In genomic region chr9:4837768-4838546, GRCh38 we compare ENCODE assay signal across 13 cellular contexts. TPM values are rescaled to one million over a fixed set of nuclear protein-coding genes. Genes with fewer than 3 reads are reported as not detected.
DNase-seq lines count a peak whose midpoint lies in the region; ATAC-seq and TF ChIP-seq lines count a peak whose summit lies in the region.
"Had no signal": no experiment of that assay in that cellular context is flagged by ENCODE, and none has a peak within 500 bp of the region (broad histone marks: within the 10 kb centered on the region; RNA-seq: fewer than 3 reads in every experiment).

No MANE protein-coding gene starts in this region.

- H3K27me3 Mint-ChIP-seq in activated naive CD4-positive, alpha-beta T cell treated with anti-CD3 and anti-CD28 coated beads for 36 hours (ENCODE audit: low read depth): no peaks in the 10 kb centered on the region
- H3K27me3 Mint-ChIP-seq in activated T-helper 2 cell treated with anti-CD3 and anti-CD28 coated beads, Interferon-gamma antibody, Interleukin-2, Interleukin-4, amounts not matched to agents 10 μg/mL and 5 μg/mL and 100 μg/mL, durations not matched to agents 14 hours and 24 hours and 36 hours (ENCODE audit: low read depth): no peaks in the 10 kb centered on the region
- H3K27me3 Mint-ChIP-seq in T-helper 17 cell: no peaks in the 10 kb centered on the region
- H3K27me3 Mint-ChIP-seq: activated naive CD8-positive, alpha-beta T cell treated with anti-CD3 and anti-CD28 coated beads, Interleukin-2, amount 10 ng/mL, durations not matched to agents 7 days and 5 days had no signal

- peaks cover 59% of the 10 kb centered on the region for H3K36me3 Mint-ChIP-seq in activated naive CD4-positive, alpha-beta T cell treated with anti-CD3 and anti-CD28 coated beads for 36 hours (ENCODE audit: low read depth)
- H3K36me3 Mint-ChIP-seq in activated T-helper 2 cell treated with anti-CD3 and anti-CD28 coated beads, Interferon-gamma antibody, Interleukin-2, Interleukin-4, amounts not matched to agents 10 μg/mL and 5 μg/mL and 100 μg/mL, durations not matched to agents 14 hours and 24 hours and 36 hours (ENCODE audit: low read depth): peaks cover 84% of the 10 kb centered on the region
- peaks cover 25% of the 10 kb centered on the region for H3K36me3 Mint-ChIP-seq in T-helper 17 cell (ENCODE audit: low read depth)

- DNase-seq in activated naive CD4-positive, alpha-beta T cell treated with anti-CD3 and anti-CD28 coated beads for 36 hours: peak; percentile 38
- no peak for DNase-seq in activated naive CD4-positive, alpha-beta T cell treated with Interleukin-2 at 50 U/mL for 16 hours
- DNase-seq in activated T-helper 2 cell treated with anti-CD3 and anti-CD28 coated beads, Interferon-gamma antibody, Interleukin-2, Interleukin-4, amounts not matched to agents 10 μg/mL and 5 μg/mL and 100 μg/mL, durations not matched to agents 14 hours and 24 hours and 36 hours (ENCODE audit: low spot score): no peak
- peak; percentile 78 for DNase-seq in hepatic stellate cell (ENCODE audit: low spot score)
- no peak for DNase-seq in suprapubic skin (ENCODE audit: low spot score in 2 of 2)
- DNase-seq in iPS-NIHi11 (ENCODE audit: low spot score): no peak
- DNase-seq in T-helper 17 cell: no peak
- DNase-seq: activated naive CD8-positive, alpha-beta T cell treated with anti-CD3 and anti-CD28 coated beads, Interleukin-2, amount 10 ng/mL, durations not matched to agents 7 days and 5 days; BE2C; H9; NCI-H510A had no signal

- no peak overlapping the region for H3K4me3 Mint-ChIP-seq in activated naive CD4-positive, alpha-beta T cell treated with anti-CD3 and anti-CD28 coated beads for 36 hours
- no peak overlapping the region for H3K4me3 Mint-ChIP-seq in activated T-helper 2 cell treated with anti-CD3 and anti-CD28 coated beads, Interferon-gamma antibody, Interleukin-2, Interleukin-4, amounts not matched to agents 10 μg/mL and 5 μg/mL and 100 μg/mL, durations not matched to agents 14 hours and 24 hours and 36 hours (ENCODE audit: low read depth)
- no peak overlapping the region for H3K4me3 Mint-ChIP-seq in T-helper 17 cell
- H3K4me3 Mint-ChIP-seq: activated naive CD8-positive, alpha-beta T cell treated with anti-CD3 and anti-CD28 coated beads, Interleukin-2, amount 10 ng/mL, durations not matched to agents 7 days and 5 days; H9; nephron had no signal

- peak overlapping the region; percentile 54 for H3K27ac Mint-ChIP-seq in activated naive CD4-positive, alpha-beta T cell treated with anti-CD3 and anti-CD28 coated beads for 36 hours
- H3K27ac Mint-ChIP-seq in activated T-helper 2 cell treated with anti-CD3 and anti-CD28 coated beads, Interferon-gamma antibody, Interleukin-2, Interleukin-4, amounts not matched to agents 10 μg/mL and 5 μg/mL and 100 μg/mL, durations not matched to agents 14 hours and 24 hours and 36 hours: peak overlapping the region; percentile 3
- no peak overlapping the region for H3K27ac Mint-ChIP-seq in T-helper 17 cell
- H3K27ac Mint-ChIP-seq: activated naive CD8-positive, alpha-beta T cell treated with anti-CD3 and anti-CD28 coated beads, Interleukin-2, amount 10 ng/mL, durations not matched to agents 7 days and 5 days; H9; nephron had no signal

- 52% methylated on average over 4 of the region's 4 CpGs for WGBS in suprapubic skin

- peak overlapping the region; percentile 50 for H3K27ac ChIP-seq in suprapubic skin

- H3K9me3 Mint-ChIP-seq in activated naive CD4-positive, alpha-beta T cell treated with anti-CD3 and anti-CD28 coated beads for 36 hours: no peaks in the 10 kb centered on the region
- no peaks in the 10 kb centered on the region for H3K9me3 Mint-ChIP-seq in activated T-helper 2 cell treated with anti-CD3 and anti-CD28 coated beads, Interferon-gamma antibody, Interleukin-2, Interleukin-4, amounts not matched to agents 10 μg/mL and 5 μg/mL and 100 μg/mL, durations not matched to agents 14 hours and 24 hours and 36 hours
- H3K9me3 Mint-ChIP-seq: activated naive CD8-positive, alpha-beta T cell treated with anti-CD3 and anti-CD28 coated beads, Interleukin-2, amount 10 ng/mL, durations not matched to agents 7 days and 5 days; H9; nephron had no signal

- CTCF ChIA-PET in activated naive CD4-positive, alpha-beta T cell treated with anti-CD3 and anti-CD28 coated beads for 36 hours (lab: Charles Lee): interaction anchor here (0.9 to 2.8 kb wide), 5 partner anchors 7 to 150 kb away, joined by 3 to 9 read pairs (median 7); no protein-coding TSS in a partner anchor

- H3K27me3 ChIP-seq in suprapubic skin: no peaks in the 10 kb centered on the region
- H3K27me3 ChIP-seq: BE2C had no signal

- TF ChIP-seq CTCF in suprapubic skin (IDR thresholded peaks at IDR 0.05): no peak

- peaks cover 71% of the 10 kb centered on the region for H3K4me1 Mint-ChIP-seq in activated naive CD4-positive, alpha-beta T cell treated with anti-CD3 and anti-CD28 coated beads for 36 hours (ENCODE audit: low read depth)
- H3K4me1 Mint-ChIP-seq in activated T-helper 2 cell treated with anti-CD3 and anti-CD28 coated beads, Interferon-gamma antibody, Interleukin-2, Interleukin-4, amounts not matched to agents 10 μg/mL and 5 μg/mL and 100 μg/mL, durations not matched to agents 14 hours and 24 hours and 36 hours (ENCODE audit: low read depth): peaks cover 66% of the 10 kb centered on the region
- H3K4me1 Mint-ChIP-seq in T-helper 17 cell: peaks cover 36% of the 10 kb centered on the region

- ATAC-seq in GM21423 (IDR thresholded peaks at IDR 0.05; ENCODE audit: unreplicated experiment) (no peak), T-helper 17 cell (no peak)

- peaks cover 48% of the 10 kb centered on the region for H3K4me1 ChIP-seq in suprapubic skin
- H3K4me1 ChIP-seq: BE2C had no signal

- TF ChIP-seq EP300 in suprapubic skin (IDR thresholded peaks at IDR 0.05): no peak

- TF ChIP-seq POLR2A in suprapubic skin (IDR thresholded peaks at IDR 0.05): no peak

- intact Hi-C loops in activated naive CD4-positive, alpha-beta T cell treated with anti-CD3 and anti-CD28 coated beads for 36 hours (cut with micrococcal nuclease): loop anchor here (10.0 kb wide), 1 partner anchor 787 kb away; the partner anchor contains the start of gene RIC1
- intact Hi-C loops in activated T-helper 2 cell treated with anti-CD3 and anti-CD28 coated beads, Interferon-gamma antibody, Interleukin-2, Interleukin-4, amounts not matched to agents 10 μg/mL and 5 μg/mL and 100 μg/mL, durations not matched to agents 14 hours and 24 hours and 36 hours (cut with micrococcal nuclease): no loop called here

- peaks cover 13% of the 10 kb centered on the region for H3K36me3 ChIP-seq in suprapubic skin

- H3K9me3 ChIP-seq in suprapubic skin (no peaks in the 10 kb centered on the region), T-helper 17 cell (ENCODE audit: control insufficient read depth, low read length, poor library complexity, severe bottlenecking) (no peaks in the 10 kb centered on the region)
- H3K9me3 ChIP-seq: BE2C had no signal

- no peak overlapping the region for H3K4me3 ChIP-seq in suprapubic skin

RNA-seq across cellular contexts. Expression of gene RCL1, which starts 45.2 kb away (rescaled TPM):
- total RNA-seq in activated naive CD4-positive, alpha-beta T cell treated with anti-CD3 and anti-CD28 coated beads for 36 hours: 10 to 100 TPM; 26.9 to 30.7 TPM
- 34.5 and 36.3 TPM in 2 replicates for total RNA-seq in activated T-helper 2 cell treated with anti-CD3 and anti-CD28 coated beads, Interferon-gamma antibody, Interleukin-2, Interleukin-4, amounts not matched to agents 10 μg/mL and 5 μg/mL and 100 μg/mL, durations not matched to agents 14 hours and 24 hours and 36 hours
- 10 to 100 TPM; 44.7 to 75.7 (median 55.5) TPM for total RNA-seq in suprapubic skin
- 10 to 100 TPM; 23.5 to 28.1 TPM for total RNA-seq in T-helper 17 cell

Comparison
In these comparisons a context has a peak if more than half of its experiments do, and no peak if none do; other contexts are left out.
1. DNase-seq: peak in activated naive CD4-positive, alpha-beta T cell treated with anti-CD3 and anti-CD28 coated beads for 36 hours (single experiment) and hepatic stellate cell (single experiment); none in activated naive CD4-positive, alpha-beta T cell treated with Interleukin-2 at 50 U/mL for 16 hours (single experiment), activated T-helper 2 cell treated with anti-CD3 and anti-CD28 coated beads, Interferon-gamma antibody, Interleukin-2, Interleukin-4, amounts not matched to agents 10 μg/mL and 5 μg/mL and 100 μg/mL, durations not matched to agents 14 hours and 24 hours and 36 hours (single experiment), suprapubic skin (0 of 2), iPS-NIHi11 (single experiment) and T-helper 17 cell (0 of 3).